8 cellular contexts compared by ENCODE assay signal in genomic region chr3:108221911-108222812, GRCh38. TPM values are rescaled to one million over a fixed set of nuclear protein-coding genes. Genes with fewer than 3 reads are reported as not detected.
A peak's percentile ranks its signal among the peaks of the same experiment; 100 is the strongest.
DNase-seq lines count a peak whose midpoint lies in the region; TF ChIP-seq lines count a peak whose summit lies in the region.

A gene with protein sequence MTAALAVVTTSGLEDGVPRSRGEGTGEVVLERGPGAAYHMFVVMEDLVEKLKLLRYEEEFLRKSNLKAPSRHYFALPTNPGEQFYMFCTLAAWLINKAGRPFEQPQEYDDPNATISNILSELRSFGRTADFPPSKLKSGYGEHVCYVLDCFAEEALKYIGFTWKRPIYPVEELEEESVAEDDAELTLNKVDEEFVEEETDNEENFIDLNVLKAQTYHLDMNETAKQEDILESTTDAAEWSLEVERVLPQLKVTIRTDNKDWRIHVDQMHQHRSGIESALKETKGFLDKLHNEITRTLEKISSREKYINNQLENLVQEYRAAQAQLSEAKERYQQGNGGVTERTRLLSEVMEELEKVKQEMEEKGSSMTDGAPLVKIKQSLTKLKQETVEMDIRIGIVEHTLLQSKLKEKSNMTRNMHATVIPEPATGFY (minus strand): TSS chr3:108222424. CDS start chr3:108222322, 102 bp downstream.

- TF ChIP-seq RAD21 in SK-N-SH (IDR thresholded peaks at IDR 0.05; ENCODE audit: low read length): no peak

- peak within 1 kb of the TSS; percentile 84 to 86 for H3K27ac ChIP-seq in SK-N-SH (ENCODE audit: low read depth in 2 of 2, low read length in 1 of 2)

- peak within 1 kb of the TSS; percentile 69 for H3K4me2 ChIP-seq in SK-N-SH

- H3K27ac Mint-ChIP-seq in HFFc6: peak within 1 kb of the TSS; percentile 99

- no peaks in the 10 kb centered on the region for H3K27me3 Mint-ChIP-seq in HFFc6 (ENCODE audit: insufficient read depth)

- no peaks in the 10 kb centered on the region for H3K9me3 Mint-ChIP-seq in HFFc6

- H3K36me3 ChIP-seq in SK-N-SH (replicated peaks in 1 of 2; ENCODE audit: control insufficient read depth in 1 of 2, insufficient read depth in 2 of 2, low read length in 1 of 2): peaks cover 9 to 12% of the 10 kb centered on the region in 2 experiments

- H3K4me1 Mint-ChIP-seq in HFFc6 (ENCODE audit: low read depth): peaks cover 52% of the 10 kb centered on the region

- H3K4me3 Mint-ChIP-seq in HFFc6: peak within 1 kb of the TSS; percentile 98

- H3K9me2 ChIP-seq in SK-N-SH: no peaks in the 10 kb centered on the region

- TF ChIP-seq CTCF in HFFc6 (IDR thresholded peaks at IDR 0.05) (no peak), NB4 (IDR thresholded peaks at IDR 0.05; ENCODE audit: low read depth, low read length) (no peak), SK-N-SH (IDR thresholded peaks at IDR 0.05) (no peak)

- TF ChIP-seq EP300 in SK-N-SH (IDR thresholded peaks at IDR 0.05; ENCODE audit: borderline replicate concordance in 1 of 2, low read depth in 1 of 2, low read length in 1 of 2): no peak

- peak; percentile 98 for DNase-seq in GM03348 (ENCODE audit: low spot score)
- peak; percentile 99 for DNase-seq in HFFc6
- DNase-seq in NB4 (ENCODE audit: low read depth): peak; percentile 97
- DNase-seq in SK-N-SH: peak; percentile 95
- peak; percentile 93 for DNase-seq in activated naive CD4-positive, alpha-beta T cell treated with anti-CD3 and anti-CD28 coated beads, Interleukin-2, amount 50 U/mL, for 16 hours
- peak; percentile 97 for DNase-seq in germinal center (ENCODE audit: low spot score)
- peak; percentile 93 for DNase-seq in non-pigmented ciliary epithelial cell (ENCODE audit: low read depth)
- DNase-seq in superior temporal gyrus (ENCODE audit: extremely low spot score): peak; percentile 99

- CTCF ChIA-PET in SK-N-SH (lab: Yijun Ruan, JAX): interaction anchor here (0.8 to 1.2 kb wide), 3 partner anchors 48 to 295 kb away, joined by 3 to 5 read pairs (median 3); no protein-coding TSS in a partner anchor

- no peaks in the 10 kb centered on the region for H3K9me3 ChIP-seq in SK-N-SH

- peak within 1 kb of the TSS; percentile 85 for H3K4me3 ChIP-seq in NB4 (ENCODE audit: low read depth, low read length)
- peak within 1 kb of the TSS; percentile 73 to 82 for H3K4me3 ChIP-seq in SK-N-SH (ENCODE audit: low read depth in 2 of 2, low read length in 1 of 2)

- peak within 1 kb of the TSS; percentile 96 for H2AFZ ChIP-seq in SK-N-SH (ENCODE audit: low read depth)

- H3K79me2 ChIP-seq in SK-N-SH (ENCODE audit: insufficient read depth): peaks cover 25% of the 10 kb centered on the region

- H3K9ac ChIP-seq in SK-N-SH: peak within 1 kb of the TSS; percentile 93

- H4K20me1 ChIP-seq in SK-N-SH (ENCODE audit: insufficient read depth): no peaks in the 10 kb centered on the region

- peak; percentile 88 for TF ChIP-seq POLR2A in NB4 (IDR thresholded peaks at IDR 0.05; ENCODE audit: extremely low read depth, insufficient read length)

- H3K27me3 ChIP-seq in SK-N-SH (ENCODE audit: insufficient read depth): no peaks in the 10 kb centered on the region

- H3F3A ChIP-seq in SK-N-SH (replicated peaks; ENCODE audit: insufficient read depth): peaks cover 11% of the 10 kb centered on the region

- POLR2A ChIA-PET in SK-N-SH (lab: Yijun Ruan, JAX): no interaction called here

- H3K4me1 ChIP-seq in SK-N-SH (ENCODE audit: control insufficient read depth in 1 of 2, insufficient read depth in 2 of 2, low read depth in 1 of 2, low read length in 1 of 2): peaks cover 18 to 36% of the 10 kb centered on the region in 2 experiments; a peak in 3 of 4 replicates

- 0 out of 2 replicates have a peak, but pooled peaks cover 6% of the 10 kb centered on the region for H3K36me3 Mint-ChIP-seq in HFFc6 (ENCODE audit: low read depth)

- WGBS in SK-N-SH (ENCODE audit: low lambda C conversion rate): under 1% methylated on average over 44 of the region's 57 CpGs

TF ChIP-seq in SK-N-SH, 30 proteins besides CTCF, POLR2A, EP300 and RAD21 (continues in another document):
- 0 out of 2 replicates have a peak, but pooled peaks have one; percentile 6 for TF ChIP-seq REST (IDR thresholded peaks at IDR 0.05; ENCODE audit: low read depth, low read length)
- peak; percentile 73 for TF ChIP-seq MAX (IDR thresholded peaks at IDR 0.05; ENCODE audit: low read depth)
- TF ChIP-seq GABPA (IDR thresholded peaks at IDR 0.05; ENCODE audit: low read depth): peak; percentile 28; the same call in 1 of the 2 replicates
- peak; percentile 84; the same call in 1 of the 2 replicates for TF ChIP-seq SIN3A (IDR thresholded peaks at IDR 0.05; ENCODE audit: borderline replicate concordance, low read depth, low read length)
- peak; percentile 99 for TF ChIP-seq RFX5 (IDR thresholded peaks at IDR 0.05; ENCODE audit: low read length)
- TF ChIP-seq FOXJ3 (CRISPR knock-in tag; IDR thresholded peaks at IDR 0.05): no peak
- TF ChIP-seq PBX3 (IDR thresholded peaks at IDR 0.05): no peak
- TF ChIP-seq FOSL2 (IDR thresholded peaks at IDR 0.05; ENCODE audit: borderline replicate concordance, low read depth): no peak
- TF ChIP-seq, protein P1, sequence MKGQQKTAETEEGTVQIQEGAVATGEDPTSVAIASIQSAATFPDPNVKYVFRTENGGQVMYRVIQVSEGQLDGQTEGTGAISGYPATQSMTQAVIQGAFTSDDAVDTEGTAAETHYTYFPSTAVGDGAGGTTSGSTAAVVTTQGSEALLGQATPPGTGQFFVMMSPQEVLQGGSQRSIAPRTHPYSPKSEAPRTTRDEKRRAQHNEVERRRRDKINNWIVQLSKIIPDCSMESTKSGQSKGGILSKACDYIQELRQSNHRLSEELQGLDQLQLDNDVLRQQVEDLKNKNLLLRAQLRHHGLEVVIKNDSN (IDR thresholded peaks at IDR 0.05; ENCODE audit: borderline replicate concordance, low read depth): no peak
- no peak for TF ChIP-seq RCOR1 (IDR thresholded peaks at IDR 0.05; ENCODE audit: low read length)
- TF ChIP-seq RXRA (IDR thresholded peaks at IDR 0.05; ENCODE audit: borderline replicate concordance, low read depth): no peak
- peak; percentile 51 for TF ChIP-seq CHD2 (IDR thresholded peaks at IDR 0.05; ENCODE audit: low read length, partially characterized antibody)
- TF ChIP-seq USF2 (IDR thresholded peaks at IDR 0.05; ENCODE audit: borderline replicate concordance, low read depth, low read length): no peak
- no peak for TF ChIP-seq TEAD4 (IDR thresholded peaks at IDR 0.05; ENCODE audit: borderline replicate concordance, insufficient read depth)
- TF ChIP-seq GATA2 (CRISPR knock-in tag; IDR thresholded peaks at IDR 0.05): no peak

RNA-seq across cellular contexts. Expression of the gene that starts here (rescaled TPM):
- total RNA-seq in HFFc6 (2021; fragmentation: NEBNext Ultra II Directional; extraction: Animal tissue kit (Norgen Biotek cat#: 25700)): 10 to 100 TPM; 53.6 to 65.3 (median 58.7) TPM
- 47.8 and 81.6 TPM in 2 replicates for polyA plus RNA-seq in SK-N-SH (2012; rRNA removed)
- 72.9 and 102 TPM in 2 replicates for polyA plus RNA-seq in SK-N-SH (2012; cell fraction: cytosol; rRNA removed)
- polyA plus RNA-seq in SK-N-SH (2012; cell fraction: nucleus; rRNA removed): 68.9 and 85.2 TPM in 2 replicates

Comparison
In these comparisons a context has a peak if more than half of its experiments do, and no peak if none do; other contexts are left out.
1. Peak in every context shown above with its lines: DNase-seq, H3K4me3 ChIP-seq and H3K27ac ChIP-seq.